ENCODE assay signal across 1 cellular context in the genomic region with DNA sequence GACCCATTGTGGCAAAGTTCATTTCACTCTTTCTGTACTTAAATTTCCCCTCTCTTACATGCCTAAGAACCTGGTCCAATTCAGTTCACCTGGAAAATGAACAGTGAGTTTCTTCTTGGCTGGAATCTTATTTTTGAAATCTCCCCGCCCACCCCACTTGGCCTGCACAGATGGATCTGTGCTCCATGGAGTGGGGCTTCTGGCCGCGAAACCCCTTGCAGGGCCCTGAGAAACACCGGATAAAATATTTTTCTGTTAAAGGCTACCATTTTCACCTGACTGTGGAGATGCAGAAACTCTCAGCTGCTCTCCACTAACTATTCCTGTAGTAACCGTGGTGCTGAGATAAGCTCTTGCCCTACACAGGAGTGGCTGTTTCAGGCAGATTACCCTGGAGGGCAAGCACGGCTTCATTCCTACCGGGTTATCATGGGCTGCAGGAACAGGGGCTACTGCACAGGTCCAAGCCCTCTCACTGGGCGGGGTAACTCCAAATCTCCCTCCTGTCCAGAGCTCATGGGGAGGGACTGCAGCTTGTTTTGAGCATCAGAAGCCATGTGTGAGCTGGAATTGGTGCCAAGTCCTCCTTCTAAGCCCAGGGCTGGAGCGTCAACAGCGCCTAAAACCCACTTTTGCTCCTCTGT.
TF ChIP-seq lines count a peak whose summit lies in the region.

No MANE protein-coding gene starts in this region.

TF ChIP-seq in K562, 482 proteins besides CTCF, POLR2A, EP300 and RAD21 (continued from another document and continues in another):
- TF ChIP-seq, protein P1, sequence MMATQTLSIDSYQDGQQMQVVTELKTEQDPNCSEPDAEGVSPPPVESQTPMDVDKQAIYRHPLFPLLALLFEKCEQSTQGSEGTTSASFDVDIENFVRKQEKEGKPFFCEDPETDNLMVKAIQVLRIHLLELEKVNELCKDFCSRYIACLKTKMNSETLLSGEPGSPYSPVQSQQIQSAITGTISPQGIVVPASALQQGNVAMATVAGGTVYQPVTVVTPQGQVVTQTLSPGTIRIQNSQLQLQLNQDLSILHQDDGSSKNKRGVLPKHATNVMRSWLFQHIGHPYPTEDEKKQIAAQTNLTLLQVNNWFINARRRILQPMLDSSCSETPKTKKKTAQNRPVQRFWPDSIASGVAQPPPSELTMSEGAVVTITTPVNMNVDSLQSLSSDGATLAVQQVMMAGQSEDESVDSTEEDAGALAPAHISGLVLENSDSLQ (IDR thresholded peaks at IDR 0.05), result no peak
- TF ChIP-seq MIER1 (IDR thresholded peaks at IDR 0.05; ENCODE audit: low read depth) (peak; percentile 55; the same call in 1 of the 2 replicates), CSDE1 (IDR thresholded peaks at IDR 0.05) (no peak), FOXP1 (CRISPR knock-in tag; IDR thresholded peaks at IDR 0.05) (no peak), ZNF699 (CRISPR knock-in tag; IDR thresholded peaks at IDR 0.05; ENCODE audit: insufficient replicate concordance) (no peak), MYNN (IDR thresholded peaks at IDR 0.05) (peak; percentile 90), MYNN (CRISPR knock-in tag; IDR thresholded peaks at IDR 0.05) (no peak), ZNF507 (tag; conservative IDR thresholded peaks at IDR 0.05) (no peak), BMI1 (IDR thresholded peaks at IDR 0.05; ENCODE audit: low read length) (no peak), ZNF3 (CRISPR knock-in tag; IDR thresholded peaks at IDR 0.05) (no peak), CREM (IDR thresholded peaks at IDR 0.05; ENCODE audit: low read depth) (peak; percentile 68), PML (IDR thresholded peaks at IDR 0.05; ENCODE audit: low read length) (peak; percentile 94), ZNF354B (CRISPR knock-in tag; IDR thresholded peaks at IDR 0.05) (no peak), CBFA2T2 (conservative IDR thresholded peaks at IDR 0.05) (peak; percentile 99), NR1H2 (CRISPR knock-in tag; IDR thresholded peaks at IDR 0.05) (no peak), TAF15 (IDR thresholded peaks at IDR 0.05; ENCODE audit: low read depth, low read length) (no peak), ZNF143 (CRISPR knock-in tag; IDR thresholded peaks at IDR 0.05) (no peak), ZFPM2 (CRISPR knock-in tag; IDR thresholded peaks at IDR 0.05) (no peak), XRCC5 (IDR thresholded peaks at IDR 0.05; ENCODE audit: low read depth, low read length) (no peak), ZNF444 (CRISPR knock-in tag; IDR thresholded peaks at IDR 0.05) (no peak), U2AF2 (optimal IDR thresholded peaks at IDR 0.05; ENCODE audit: low read depth, low read length) (no peak), DDX20 (tag; IDR thresholded peaks at IDR 0.05; ENCODE audit: low read depth) (no peak), ZNF253 (CRISPR knock-in tag; conservative IDR thresholded peaks at IDR 0.05) (no peak)
- TF ChIP-seq, protein P2, sequence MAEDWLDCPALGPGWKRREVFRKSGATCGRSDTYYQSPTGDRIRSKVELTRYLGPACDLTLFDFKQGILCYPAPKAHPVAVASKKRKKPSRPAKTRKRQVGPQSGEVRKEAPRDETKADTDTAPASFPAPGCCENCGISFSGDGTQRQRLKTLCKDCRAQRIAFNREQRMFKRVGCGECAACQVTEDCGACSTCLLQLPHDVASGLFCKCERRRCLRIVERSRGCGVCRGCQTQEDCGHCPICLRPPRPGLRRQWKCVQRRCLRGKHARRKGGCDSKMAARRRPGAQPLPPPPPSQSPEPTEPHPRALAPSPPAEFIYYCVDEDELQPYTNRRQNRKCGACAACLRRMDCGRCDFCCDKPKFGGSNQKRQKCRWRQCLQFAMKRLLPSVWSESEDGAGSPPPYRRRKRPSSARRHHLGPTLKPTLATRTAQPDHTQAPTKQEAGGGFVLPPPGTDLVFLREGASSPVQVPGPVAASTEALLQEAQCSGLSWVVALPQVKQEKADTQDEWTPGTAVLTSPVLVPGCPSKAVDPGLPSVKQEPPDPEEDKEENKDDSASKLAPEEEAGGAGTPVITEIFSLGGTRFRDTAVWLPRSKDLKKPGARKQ (CRISPR knock-in tag; IDR thresholded peaks at IDR 0.05), result no peak
- TF ChIP-seq, protein P3, sequence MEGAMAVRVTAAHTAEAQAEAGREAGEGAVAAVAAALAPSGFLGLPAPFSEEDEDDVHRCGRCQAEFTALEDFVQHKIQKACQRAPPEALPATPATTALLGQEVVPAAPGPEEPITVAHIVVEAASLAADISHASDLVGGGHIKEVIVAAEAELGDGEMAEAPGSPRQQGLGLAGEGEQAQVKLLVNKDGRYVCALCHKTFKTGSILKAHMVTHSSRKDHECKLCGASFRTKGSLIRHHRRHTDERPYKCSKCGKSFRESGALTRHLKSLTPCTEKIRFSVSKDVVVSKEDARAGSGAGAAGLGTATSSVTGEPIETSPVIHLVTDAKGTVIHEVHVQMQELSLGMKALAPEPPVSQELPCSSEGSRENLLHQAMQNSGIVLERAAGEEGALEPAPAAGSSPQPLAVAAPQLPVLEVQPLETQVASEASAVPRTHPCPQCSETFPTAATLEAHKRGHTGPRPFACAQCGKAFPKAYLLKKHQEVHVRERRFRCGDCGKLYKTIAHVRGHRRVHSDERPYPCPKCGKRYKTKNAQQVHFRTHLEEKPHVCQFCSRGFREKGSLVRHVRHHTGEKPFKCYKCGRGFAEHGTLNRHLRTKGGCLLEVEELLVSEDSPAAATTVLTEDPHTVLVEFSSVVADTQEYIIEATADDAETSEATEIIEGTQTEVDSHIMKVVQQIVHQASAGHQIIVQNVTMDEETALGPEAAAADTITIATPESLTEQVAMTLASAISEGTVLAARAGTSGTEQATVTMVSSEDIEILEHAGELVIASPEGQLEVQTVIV (CRISPR knock-in tag; IDR thresholded peaks at IDR 0.05; ENCODE audit: borderline replicate concordance), result no peak
- TF ChIP-seq, protein P4, sequence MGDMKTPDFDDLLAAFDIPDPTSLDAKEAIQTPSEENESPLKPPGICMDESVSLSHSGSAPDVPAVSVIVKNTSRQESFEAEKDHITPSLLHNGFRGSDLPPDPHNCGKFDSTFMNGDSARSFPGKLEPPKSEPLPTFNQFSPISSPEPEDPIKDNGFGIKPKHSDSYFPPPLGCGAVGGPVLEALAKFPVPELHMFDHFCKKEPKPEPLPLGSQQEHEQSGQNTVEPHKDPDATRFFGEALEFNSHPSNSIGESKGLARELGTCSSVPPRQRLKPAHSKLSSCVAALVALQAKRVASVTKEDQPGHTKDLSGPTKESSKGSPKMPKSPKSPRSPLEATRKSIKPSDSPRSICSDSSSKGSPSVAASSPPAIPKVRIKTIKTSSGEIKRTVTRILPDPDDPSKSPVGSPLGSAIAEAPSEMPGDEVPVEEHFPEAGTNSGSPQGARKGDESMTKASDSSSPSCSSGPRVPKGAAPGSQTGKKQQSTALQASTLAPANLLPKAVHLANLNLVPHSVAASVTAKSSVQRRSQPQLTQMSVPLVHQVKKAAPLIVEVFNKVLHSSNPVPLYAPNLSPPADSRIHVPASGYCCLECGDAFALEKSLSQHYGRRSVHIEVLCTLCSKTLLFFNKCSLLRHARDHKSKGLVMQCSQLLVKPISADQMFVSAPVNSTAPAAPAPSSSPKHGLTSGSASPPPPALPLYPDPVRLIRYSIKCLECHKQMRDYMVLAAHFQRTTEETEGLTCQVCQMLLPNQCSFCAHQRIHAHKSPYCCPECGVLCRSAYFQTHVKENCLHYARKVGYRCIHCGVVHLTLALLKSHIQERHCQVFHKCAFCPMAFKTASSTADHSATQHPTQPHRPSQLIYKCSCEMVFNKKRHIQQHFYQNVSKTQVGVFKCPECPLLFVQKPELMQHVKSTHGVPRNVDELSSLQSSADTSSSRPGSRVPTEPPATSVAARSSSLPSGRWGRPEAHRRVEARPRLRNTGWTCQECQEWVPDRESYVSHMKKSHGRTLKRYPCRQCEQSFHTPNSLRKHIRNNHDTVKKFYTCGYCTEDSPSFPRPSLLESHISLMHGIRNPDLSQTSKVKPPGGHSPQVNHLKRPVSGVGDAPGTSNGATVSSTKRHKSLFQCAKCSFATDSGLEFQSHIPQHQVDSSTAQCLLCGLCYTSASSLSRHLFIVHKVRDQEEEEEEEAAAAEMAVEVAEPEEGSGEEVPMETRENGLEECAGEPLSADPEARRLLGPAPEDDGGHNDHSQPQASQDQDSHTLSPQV (IDR thresholded peaks at IDR 0.05), result 0 out of 2 replicates have a peak, but pooled peaks have one; percentile 16
- TF ChIP-seq, protein P5, sequence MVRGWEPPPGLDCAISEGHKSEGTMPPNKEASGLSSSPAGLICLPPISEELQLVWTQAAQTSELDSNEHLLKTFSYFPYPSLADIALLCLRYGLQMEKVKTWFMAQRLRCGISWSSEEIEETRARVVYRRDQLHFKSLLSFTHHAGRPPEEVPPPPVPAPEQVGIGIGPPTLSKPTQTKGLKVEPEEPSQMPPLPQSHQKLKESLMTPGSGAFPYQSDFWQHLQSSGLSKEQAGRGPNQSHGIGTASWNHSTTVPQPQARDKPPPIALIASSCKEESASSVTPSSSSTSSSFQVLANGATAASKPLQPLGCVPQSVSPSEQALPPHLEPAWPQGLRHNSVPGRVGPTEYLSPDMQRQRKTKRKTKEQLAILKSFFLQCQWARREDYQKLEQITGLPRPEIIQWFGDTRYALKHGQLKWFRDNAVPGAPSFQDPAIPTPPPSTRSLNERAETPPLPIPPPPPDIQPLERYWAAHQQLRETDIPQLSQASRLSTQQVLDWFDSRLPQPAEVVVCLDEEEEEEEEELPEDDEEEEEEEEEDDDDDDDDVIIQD (CRISPR knock-in tag; IDR thresholded peaks at IDR 0.05), result no peak
- TF ChIP-seq, protein P6, sequence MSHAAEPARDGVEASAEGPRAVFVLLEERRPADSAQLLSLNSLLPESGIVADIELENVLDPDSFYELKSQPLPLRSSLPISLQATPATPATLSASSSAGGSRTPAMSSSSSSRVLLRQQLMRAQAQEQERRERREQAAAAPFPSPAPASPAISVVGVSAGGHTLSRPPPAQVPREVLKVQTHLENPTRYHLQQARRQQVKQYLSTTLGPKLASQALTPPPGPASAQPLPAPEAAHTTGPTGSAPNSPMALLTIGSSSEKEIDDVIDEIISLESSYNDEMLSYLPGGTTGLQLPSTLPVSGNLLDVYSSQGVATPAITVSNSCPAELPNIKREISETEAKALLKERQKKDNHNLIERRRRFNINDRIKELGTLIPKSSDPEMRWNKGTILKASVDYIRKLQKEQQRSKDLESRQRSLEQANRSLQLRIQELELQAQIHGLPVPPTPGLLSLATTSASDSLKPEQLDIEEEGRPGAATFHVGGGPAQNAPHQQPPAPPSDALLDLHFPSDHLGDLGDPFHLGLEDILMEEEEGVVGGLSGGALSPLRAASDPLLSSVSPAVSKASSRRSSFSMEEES (CRISPR knock-in tag; IDR thresholded peaks at IDR 0.05), result no peak
- TF ChIP-seq, protein P7, sequence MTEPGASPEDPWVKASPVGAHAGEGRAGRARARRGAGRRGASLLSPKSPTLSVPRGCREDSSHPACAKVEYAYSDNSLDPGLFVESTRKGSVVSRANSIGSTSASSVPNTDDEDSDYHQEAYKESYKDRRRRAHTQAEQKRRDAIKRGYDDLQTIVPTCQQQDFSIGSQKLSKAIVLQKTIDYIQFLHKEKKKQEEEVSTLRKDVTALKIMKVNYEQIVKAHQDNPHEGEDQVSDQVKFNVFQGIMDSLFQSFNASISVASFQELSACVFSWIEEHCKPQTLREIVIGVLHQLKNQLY (CRISPR knock-in tag; conservative IDR thresholded peaks at IDR 0.05), result no peak
- TF ChIP-seq, protein P8, sequence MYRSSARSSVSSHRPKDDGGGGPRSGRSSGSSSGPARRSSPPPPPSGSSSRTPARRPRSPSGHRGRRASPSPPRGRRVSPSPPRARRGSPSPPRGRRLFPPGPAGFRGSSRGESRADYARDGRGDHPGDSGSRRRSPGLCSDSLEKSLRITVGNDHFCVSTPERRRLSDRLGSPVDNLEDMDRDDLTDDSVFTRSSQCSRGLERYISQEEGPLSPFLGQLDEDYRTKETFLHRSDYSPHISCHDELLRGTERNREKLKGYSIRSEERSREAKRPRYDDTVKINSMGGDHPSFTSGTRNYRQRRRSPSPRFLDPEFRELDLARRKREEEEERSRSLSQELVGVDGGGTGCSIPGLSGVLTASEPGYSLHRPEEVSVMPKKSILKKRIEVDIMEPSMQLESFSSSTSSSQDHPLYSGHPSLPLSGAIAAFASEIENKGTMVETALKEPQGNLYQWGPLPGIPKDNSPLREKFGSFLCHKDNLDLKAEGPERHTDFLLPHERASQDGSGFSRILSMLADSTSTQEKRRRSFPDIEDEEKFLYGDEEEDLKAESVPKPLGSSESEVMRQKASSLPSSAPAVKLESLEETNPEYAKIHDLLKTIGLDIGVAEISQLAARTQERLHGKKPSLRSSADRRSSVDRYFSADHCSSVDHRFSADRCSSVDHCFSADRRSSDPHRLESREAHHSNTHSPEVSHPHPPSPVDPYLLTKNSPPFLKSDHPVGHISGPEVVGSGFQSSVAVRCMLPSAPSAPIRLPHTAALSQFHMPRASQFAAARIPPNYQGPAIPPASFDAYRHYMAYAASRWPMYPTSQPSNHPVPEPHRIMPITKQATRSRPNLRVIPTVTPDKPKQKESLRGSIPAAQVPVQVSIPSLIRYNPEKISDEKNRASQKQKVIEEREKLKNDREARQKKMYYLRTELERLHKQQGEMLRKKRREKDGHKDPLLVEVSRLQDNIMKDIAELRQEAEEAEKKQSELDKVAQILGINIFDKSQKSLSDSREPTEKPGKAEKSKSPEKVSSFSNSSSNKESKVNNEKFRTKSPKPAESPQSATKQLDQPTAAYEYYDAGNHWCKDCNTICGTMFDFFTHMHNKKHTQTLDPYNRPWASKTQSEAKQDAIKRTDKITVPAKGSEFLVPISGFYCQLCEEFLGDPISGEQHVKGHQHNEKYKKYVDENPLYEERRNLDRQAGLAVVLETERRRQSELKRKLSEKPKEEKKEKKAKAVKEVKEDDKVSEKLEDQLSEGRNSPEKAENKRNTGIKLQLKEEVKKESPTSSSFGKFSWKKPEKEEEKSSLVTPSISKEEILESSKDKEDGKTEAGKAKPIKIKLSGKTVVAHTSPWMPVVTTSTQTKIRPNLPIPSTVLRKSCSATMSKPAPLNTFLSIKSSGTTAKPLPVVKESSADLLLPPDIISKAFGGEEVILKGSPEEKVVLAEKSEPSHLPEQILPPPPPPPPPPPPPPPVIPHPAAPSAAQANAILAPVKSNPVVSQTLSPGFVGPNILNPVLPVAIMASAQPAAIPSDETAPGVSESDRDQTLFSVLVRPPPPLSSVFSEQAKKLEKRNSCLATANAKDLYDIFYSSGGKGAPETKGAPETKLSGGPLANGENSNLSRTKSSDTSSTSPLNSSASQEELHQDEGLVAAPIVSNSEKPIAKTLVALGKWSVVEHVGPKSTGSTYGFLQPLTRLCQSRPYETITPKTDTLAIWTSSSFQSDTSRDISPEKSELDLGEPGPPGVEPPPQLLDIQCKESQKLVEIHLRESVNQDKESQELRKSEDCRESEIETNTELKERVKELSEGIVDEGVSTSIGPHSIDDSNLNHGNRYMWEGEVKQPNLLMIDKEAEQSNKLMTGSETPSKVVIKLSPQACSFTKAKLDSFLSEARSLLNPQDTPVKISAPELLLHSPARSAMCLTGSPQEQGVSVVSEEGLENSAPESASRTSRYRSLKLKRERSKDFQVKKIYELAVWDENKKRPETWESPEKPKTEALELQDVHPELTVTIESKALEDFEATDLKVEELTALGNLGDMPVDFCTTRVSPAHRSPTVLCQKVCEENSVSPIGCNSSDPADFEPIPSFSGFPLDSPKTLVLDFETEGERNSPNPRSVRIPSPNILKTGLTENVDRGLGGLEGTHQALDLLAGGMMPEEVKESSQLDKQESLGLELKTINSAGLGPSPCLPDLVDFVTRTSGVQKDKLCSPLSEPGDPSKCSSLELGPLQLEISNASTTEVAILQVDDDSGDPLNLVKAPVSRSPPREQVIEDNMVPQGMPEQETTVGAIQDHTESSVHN (IDR thresholded peaks at IDR 0.05; ENCODE audit: borderline replicate concordance in 1 of 2, low read depth in 1 of 2), result no peak
- TF ChIP-seq, protein P9, sequence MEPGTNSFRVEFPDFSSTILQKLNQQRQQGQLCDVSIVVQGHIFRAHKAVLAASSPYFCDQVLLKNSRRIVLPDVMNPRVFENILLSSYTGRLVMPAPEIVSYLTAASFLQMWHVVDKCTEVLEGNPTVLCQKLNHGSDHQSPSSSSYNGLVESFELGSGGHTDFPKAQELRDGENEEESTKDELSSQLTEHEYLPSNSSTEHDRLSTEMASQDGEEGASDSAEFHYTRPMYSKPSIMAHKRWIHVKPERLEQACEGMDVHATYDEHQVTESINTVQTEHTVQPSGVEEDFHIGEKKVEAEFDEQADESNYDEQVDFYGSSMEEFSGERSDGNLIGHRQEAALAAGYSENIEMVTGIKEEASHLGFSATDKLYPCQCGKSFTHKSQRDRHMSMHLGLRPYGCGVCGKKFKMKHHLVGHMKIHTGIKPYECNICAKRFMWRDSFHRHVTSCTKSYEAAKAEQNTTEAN (CRISPR knock-in tag; IDR thresholded peaks at IDR 0.05), result no peak
